In the genomic region with DNA sequence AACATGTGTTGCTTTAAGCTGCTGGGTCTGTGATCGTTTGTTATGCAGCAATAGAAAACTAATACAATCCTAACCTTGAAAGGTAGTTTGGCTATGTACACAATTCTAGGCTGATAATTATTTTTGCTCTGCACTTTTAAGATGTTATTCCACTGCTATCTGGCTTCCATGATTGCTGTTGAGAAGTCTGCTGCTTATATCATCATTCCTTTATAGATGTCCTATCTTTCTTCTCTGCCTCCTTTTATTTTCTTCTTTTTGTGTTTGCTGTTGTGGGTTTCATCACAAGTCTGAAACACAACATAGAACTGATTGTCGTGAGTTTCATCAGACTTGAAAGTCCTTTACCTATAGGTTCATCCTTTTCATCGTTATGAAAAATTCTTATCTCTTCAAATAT, we compare ENCODE assay signal across 22 cellular contexts.
DNase-seq lines count a peak whose midpoint lies in the region; ATAC-seq and TF ChIP-seq lines count a peak whose summit lies in the region.
"Had no signal": no experiment of that assay in that cellular context is flagged by ENCODE, and none has a peak within 500 bp of the region (broad histone marks: within the 10 kb centered on the region; RNA-seq: fewer than 3 reads in every experiment).

No MANE protein-coding gene starts in this region.

- peaks cover 4% of the 10 kb centered on the region for H3K4me1 Mint-ChIP-seq in activated naive CD4-positive, alpha-beta T cell treated with anti-CD3 and anti-CD28 coated beads, Interleukin-2, amount 50 U/mL, for 24 hours
- H3K4me1 Mint-ChIP-seq in activated naive CD4-positive, alpha-beta T cell treated with anti-CD3 and anti-CD28 coated beads, Interleukin-2, amount 10 ng/mL, durations not matched to agents 7 days and 5 days: peaks cover 3% of the 10 kb centered on the region
- peaks cover 47% of the 10 kb centered on the region for H3K4me1 Mint-ChIP-seq in nephron
- H3K4me1 Mint-ChIP-seq: IgD-negative memory B cell had no signal

- CTCF ChIA-PET in activated naive CD4-positive, alpha-beta T cell treated with anti-CD3 and anti-CD28 coated beads, Interleukin-2, amount 10 ng/mL, durations not matched to agents 7 days and 5 days (lab: Charles Lee): no interaction called here

- H3K4me3 Mint-ChIP-seq in activated naive CD4-positive, alpha-beta T cell treated with anti-CD3 and anti-CD28 coated beads, Interleukin-2, amount 50 U/mL, for 24 hours: no peak overlapping the region
- no peak overlapping the region for H3K4me3 Mint-ChIP-seq in activated naive CD4-positive, alpha-beta T cell treated with anti-CD3 and anti-CD28 coated beads, Interleukin-2, amount 10 ng/mL, durations not matched to agents 7 days and 5 days
- H3K4me3 Mint-ChIP-seq in nephron: no peak overlapping the region
- H3K4me3 Mint-ChIP-seq: CD14-positive monocyte; CD8-positive, alpha-beta memory T cell had no signal

- peaks cover 7% of the 10 kb centered on the region for H3K9me3 Mint-ChIP-seq in activated naive CD4-positive, alpha-beta T cell treated with anti-CD3 and anti-CD28 coated beads, Interleukin-2, amount 50 U/mL, for 24 hours
- H3K9me3 Mint-ChIP-seq in activated naive CD4-positive, alpha-beta T cell treated with anti-CD3 and anti-CD28 coated beads, Interleukin-2, amount 10 ng/mL, durations not matched to agents 7 days and 5 days: peaks cover 2% of the 10 kb centered on the region
- peaks cover 27% of the 10 kb centered on the region for H3K9me3 Mint-ChIP-seq in nephron

- ATAC-seq in GM19455 (IDR thresholded peaks at IDR 0.05; ENCODE audit: unreplicated experiment) (no peak), HG02678 (IDR thresholded peaks at IDR 0.05; ENCODE audit: unreplicated experiment) (no peak)

- peak overlapping the region; percentile 57 for H3K27ac ChIP-seq in angular gyrus (ENCODE audit: low read depth, low read length)
- H3K27ac ChIP-seq: 22Rv1 had no signal

- no peak for TF ChIP-seq CTCF in nephron (IDR thresholded peaks at IDR 0.05; ENCODE audit: unreplicated experiment in 3 of 3)

- peaks cover 5% of the 10 kb centered on the region for H3K36me3 Mint-ChIP-seq in activated naive CD4-positive, alpha-beta T cell treated with anti-CD3 and anti-CD28 coated beads, Interleukin-2, amount 50 U/mL, for 24 hours
- no peaks in the 10 kb centered on the region for H3K36me3 Mint-ChIP-seq in activated naive CD4-positive, alpha-beta T cell treated with anti-CD3 and anti-CD28 coated beads, Interleukin-2, amount 10 ng/mL, durations not matched to agents 7 days and 5 days
- peaks cover 38% of the 10 kb centered on the region for H3K36me3 Mint-ChIP-seq in nephron (ENCODE audit: low read depth)
- H3K36me3 Mint-ChIP-seq: CD14-positive monocyte had no signal

- no peak for DNase-seq in activated naive CD4-positive, alpha-beta T cell treated with anti-CD3 and anti-CD28 coated beads, Interleukin-2, amount 10 ng/mL, durations not matched to agents 7 days and 5 days
- DNase-seq in NCI-H526 (lab: John Stamatoyannopoulos, UW): no peak
- DNase-seq: ACHN; BE2C; Calu3; CD8-positive, alpha-beta memory T cell; GOT3; NCI-H1048; NCI-H1417; NCI-H1694; NCI-H2029 treated with DMSO at 0.1 percent for 48 hours; NCI-H446 treated with DMSO at 0.1 percent for 48 hours; NCI-H526 treated with DMSO at 0.1 percent for 48 hours; SHP77 treated with DMSO at 0.1 percent for 48 hours had no signal

- H3K27ac Mint-ChIP-seq in activated naive CD4-positive, alpha-beta T cell treated with anti-CD3 and anti-CD28 coated beads, Interleukin-2, amount 50 U/mL, for 24 hours: peak overlapping the region; percentile 44
- H3K27ac Mint-ChIP-seq in activated naive CD4-positive, alpha-beta T cell treated with anti-CD3 and anti-CD28 coated beads, Interleukin-2, amount 10 ng/mL, durations not matched to agents 7 days and 5 days: no peak overlapping the region
- H3K27ac Mint-ChIP-seq in nephron: peak overlapping the region in 2 of 3 experiments; percentile 97 to 99
- H3K27ac Mint-ChIP-seq: CD14-positive monocyte, IgD-negative memory B cell had no signal

- peaks cover 5% of the 10 kb centered on the region for H3K27me3 Mint-ChIP-seq in activated naive CD4-positive, alpha-beta T cell treated with anti-CD3 and anti-CD28 coated beads, Interleukin-2, amount 50 U/mL, for 24 hours
- peaks cover 58% of the 10 kb centered on the region for H3K27me3 Mint-ChIP-seq in activated naive CD4-positive, alpha-beta T cell treated with anti-CD3 and anti-CD28 coated beads, Interleukin-2, amount 10 ng/mL, durations not matched to agents 7 days and 5 days
- H3K27me3 Mint-ChIP-seq in nephron (ENCODE audit: low read depth): peaks cover 3% of the 10 kb centered on the region
